23 cellular contexts compared by ENCODE assay signal in the genomic region with DNA sequence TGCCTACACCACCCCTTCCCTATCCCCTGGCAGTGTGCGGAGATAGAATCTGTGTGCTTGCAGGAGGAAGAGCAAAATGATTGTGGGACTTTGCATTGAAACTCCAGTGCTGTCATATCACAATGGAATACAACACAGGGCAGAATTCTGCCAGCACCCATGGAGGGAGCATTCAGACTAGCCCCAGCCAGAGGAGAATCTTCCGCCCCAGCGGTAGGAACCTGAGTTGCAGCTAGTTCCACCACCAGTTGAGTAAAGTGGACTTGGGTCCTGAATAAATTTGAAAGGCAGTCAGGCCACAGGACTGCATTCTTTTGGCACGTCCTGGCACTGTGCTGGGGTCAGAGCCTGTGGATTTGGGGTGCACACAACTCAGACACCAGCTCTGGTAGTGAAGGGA.
"Had no signal": no experiment of that assay in that cellular context is flagged by ENCODE, and none has a peak within 500 bp of the region (broad histone marks: within the 10 kb centered on the region; RNA-seq: fewer than 3 reads in every experiment).

No MANE protein-coding gene starts in this region.

- H3K27ac ChIP-seq: coronary artery, left lung, neutrophil, pancreas, suprapubic skin, transverse colon, upper lobe of right lung, uterus had no signal

- DNase-seq: dermis blood vessel endothelial cell; effector memory CD4-positive, alpha-beta T cell; hypothalamus; left cardiac atrium; left lung; mesenchymal stem cell; natural killer cell; pancreas; stimulated activated CD4-positive, alpha-beta T cell treated with anti-CD3 and anti-CD28 coated beads, Interleukin-12 subunit alpha, Interleukin-12 subunit beta, amount 100 ng/mL, for 4 hours; stimulated activated CD4-positive, alpha-beta T cell treated with anti-CD3 and anti-CD28 coated beads, Interleukin-1b, Interleukin-23, amount 100 ng/mL, for 48 hours; stimulated activated CD4-positive, alpha-beta T cell treated with anti-CD3 and anti-CD28 coated beads, Interleukin-4, amount 100 ng/mL, for 1 hour; stimulated activated CD8-positive, alpha-beta memory T cell treated with anti-CD3 and anti-CD28 coated beads, Interleukin-4, amount 100 ng/mL, for 48 hours; stimulated activated naive CD4-positive, alpha-beta T cell; stimulated activated naive CD8-positive, alpha-beta T cell treated with anti-CD3 and anti-CD28 coated beads, Interleukin-15, amount 100 ng/mL, for 72 hours; transverse colon; upper lobe of right lung; uterus had no signal

- H3K9me3 ChIP-seq: left lung, neutrophil, pancreas, suprapubic skin, transverse colon, upper lobe of right lung, uterus had no signal

- H3K4me3 ChIP-seq: coronary artery, left lung, pancreas, smooth muscle cell, suprapubic skin, transverse colon, upper lobe of right lung, uterus had no signal

- H3K4me3 Mint-ChIP-seq: natural killer cell; stimulated activated naive CD8-positive, alpha-beta T cell treated with anti-CD3 and anti-CD28 coated beads, Interleukin-15, amount 100 ng/mL, for 72 hours had no signal

- H3K4me1 ChIP-seq: left lung, pancreas, suprapubic skin, transverse colon, upper lobe of right lung, uterus had no signal

- H3K4me1 Mint-ChIP-seq: natural killer cell; stimulated activated naive CD8-positive, alpha-beta T cell treated with anti-CD3 and anti-CD28 coated beads, Interleukin-15, amount 100 ng/mL, for 72 hours had no signal

- H3K27ac Mint-ChIP-seq: natural killer cell; stimulated activated naive CD8-positive, alpha-beta T cell treated with anti-CD3 and anti-CD28 coated beads, Interleukin-15, amount 100 ng/mL, for 72 hours had no signal

- FAIRE-seq: endometrium, frontal cortex, pancreas had no signal

- H3K36me3 ChIP-seq: pancreas, uterus had no signal

- H3K4me2 ChIP-seq: smooth muscle cell had no signal

- H3K27me3 ChIP-seq: left lung, neutrophil, pancreas, suprapubic skin, transverse colon, upper lobe of right lung, uterus had no signal

- H3K36me3 Mint-ChIP-seq: natural killer cell had no signal

- H3K27me3 Mint-ChIP-seq: stimulated activated naive CD8-positive, alpha-beta T cell treated with anti-CD3 and anti-CD28 coated beads, Interleukin-15, amount 100 ng/mL, for 72 hours had no signal

- H3K9me3 Mint-ChIP-seq: natural killer cell; stimulated activated naive CD8-positive, alpha-beta T cell treated with anti-CD3 and anti-CD28 coated beads, Interleukin-15, amount 100 ng/mL, for 72 hours had no signal
